Comparison of ENCODE assay signal across 8 cellular contexts in the genomic region with DNA sequence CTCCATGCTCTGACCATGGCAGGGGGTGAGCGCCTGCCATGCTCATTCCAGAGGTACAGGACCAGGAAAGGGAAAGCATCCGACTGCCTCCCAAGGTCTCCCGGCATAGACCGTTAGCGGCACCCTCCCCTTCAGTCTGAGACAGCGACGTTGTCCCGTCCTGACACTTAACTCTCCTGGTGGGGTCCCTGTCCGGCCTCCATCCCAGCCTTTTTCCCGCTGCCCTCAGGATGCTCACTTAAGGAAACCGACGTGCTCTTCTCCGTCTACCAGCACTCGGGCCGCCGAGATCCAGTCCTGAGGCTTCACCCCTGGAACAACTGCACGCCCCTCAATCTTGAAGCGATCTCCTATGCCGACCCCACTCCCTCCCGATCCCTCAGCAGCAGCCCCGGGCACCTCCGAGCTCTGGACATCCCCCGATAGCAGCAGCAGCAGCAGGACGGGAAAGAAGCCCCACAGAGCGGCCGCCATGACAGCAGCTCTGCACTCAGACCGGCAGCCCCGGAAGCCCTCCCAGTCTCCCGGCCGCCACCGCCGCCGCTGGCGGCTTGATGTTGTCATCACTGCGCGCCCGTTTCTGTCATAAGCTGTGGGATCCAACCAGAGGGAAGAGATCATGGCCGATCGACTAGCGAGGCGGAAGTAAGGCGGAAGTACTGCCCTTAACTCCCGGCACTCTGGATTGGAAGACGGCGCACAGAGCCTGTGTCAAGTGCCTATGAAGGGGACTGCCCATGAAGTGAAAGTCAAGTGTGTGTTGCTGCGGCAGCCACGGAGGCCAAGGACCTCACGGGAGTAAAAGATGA. TPM values are rescaled to one million over a fixed set of nuclear protein-coding genes. Genes with fewer than 3 reads are reported as not detected.
DNase-seq lines count a peak whose midpoint lies in the region; ATAC-seq and TF ChIP-seq lines count a peak whose summit lies in the region.

A gene (minus strand): TSS at position 497 of the 809 bp plus-strand sequence. CDS start 23 bp downstream, at position 474.
A gene (plus strand): TSS at position 718 of the 809 bp plus-strand sequence. CDS start 449 bp downstream, outside the sequence.

- peak within 1 kb of the TSS; percentile 88 to 99 (median 92) for H3K4me3 ChIP-seq in BLaER1 treated with 17β-estradiol and CSF1 and Interleukin-3, amounts not matched to agents 10 nM and 100 nM
- peak within 1 kb of the TSS; percentile 90 for H3K4me3 ChIP-seq in colonic mucosa

- H3K9me3 ChIP-seq in BLaER1 treated with 17β-estradiol and CSF1 and Interleukin-3, amounts not matched to agents 10 nM and 100 nM (replicated peaks in 1 of 11) = peaks cover 0 to 20% (median 16%) of the 10 kb centered on the region in 11 experiments; a peak in 16 of 22 replicates
- no peaks in the 10 kb centered on the region for H3K9me3 ChIP-seq in colonic mucosa

- intact Hi-C loops in activated CD4-positive, alpha-beta T cell treated with anti-CD3 and anti-CD28 coated beads, Interleukin-2, amount 10 ng/mL, durations not matched to agents 24 days and 14 days (cut with micrococcal nuclease) = loop anchor here (1.0 to 10.0 kb wide), 9 partner anchors 62 to 899 kb away; a partner anchor contains a TSS
- intact Hi-C loops in colonic mucosa (cut with DNase I) = loop anchor here (2.0 kb wide), 1 partner anchor 123 kb away; a partner anchor contains a TSS

- peaks cover 2% of the 10 kb centered on the region for H3K27me3 Mint-ChIP-seq in activated CD4-positive, alpha-beta T cell treated with anti-CD3 and anti-CD28 coated beads, Interleukin-2, amount 10 ng/mL, durations not matched to agents 24 days and 14 days

- peaks cover 30% of the 10 kb centered on the region for H3K4me1 Mint-ChIP-seq in activated CD4-positive, alpha-beta T cell treated with anti-CD3 and anti-CD28 coated beads, Interleukin-2, amount 10 ng/mL, durations not matched to agents 24 days and 14 days

- peak within 1 kb of the TSS; percentile 77 to 94 (median 86) for H3K27ac ChIP-seq in BLaER1 treated with 17β-estradiol and CSF1 and Interleukin-3, amounts not matched to agents 10 nM and 100 nM
- H3K27ac ChIP-seq in colonic mucosa = peak within 1 kb of the TSS; percentile 82

- H3K9me3 Mint-ChIP-seq in activated CD4-positive, alpha-beta T cell treated with anti-CD3 and anti-CD28 coated beads, Interleukin-2, amount 10 ng/mL, durations not matched to agents 24 days and 14 days = peaks cover 9% of the 10 kb centered on the region

- H3K4me1 ChIP-seq in BLaER1 treated with 17β-estradiol and CSF1 and Interleukin-3, amounts not matched to agents 10 nM and 100 nM = peaks cover 18 to 27% (median 22%) of the 10 kb centered on the region in 10 experiments
- H3K4me1 ChIP-seq in colonic mucosa = peaks cover 12% of the 10 kb centered on the region

- no peak for TF ChIP-seq CTCF in colonic mucosa (IDR thresholded peaks at IDR 0.05)

- H3K9ac ChIP-seq in BLaER1 treated with 17β-estradiol and CSF1 and Interleukin-3, amounts not matched to agents 10 nM and 100 nM = peak within 1 kb of the TSS; percentile 88 to 96 (median 91)
- H3K9ac ChIP-seq in colonic mucosa (ENCODE audit: low read depth in 2 of 2, low read length in 2 of 2) = peak within 1 kb of the TSS; percentile 86 to 88

- DNase-seq in NCI-H526 (lab: John Stamatoyannopoulos, UW) (peak; percentile 97 to 98), colonic mucosa (peak; percentile 99), kidney tubule cell (ENCODE audit: low spot score) (peak; percentile 99)
- DNase-seq in activated CD4-positive, alpha-beta T cell treated with anti-CD3 and anti-CD28 coated beads, Interleukin-2, amount 10 ng/mL, durations not matched to agents 24 days and 14 days = peak; percentile 100
- peak; percentile 93 to 97 for DNase-seq in stimulated activated CD4-positive, alpha-beta T cell treated with anti-CD3 and anti-CD28 coated beads, Interleukin-1b, Interleukin-23, amount 100 ng/mL, for 1 hour (ENCODE audit: low read depth in 2 of 2)

- H4K20me1 ChIP-seq in BLaER1 treated with 17β-estradiol and CSF1 and Interleukin-3, amounts not matched to agents 10 nM and 100 nM = peaks cover 0 to 35% (median 8%) of the 10 kb centered on the region in 11 experiments; a peak in 10 of 22 replicates

- ATAC-seq in GM19328 (IDR thresholded peaks at IDR 0.05; ENCODE audit: unreplicated experiment) = peak; percentile 98
- peak; percentile 94 for ATAC-seq in HG03469 (IDR thresholded peaks at IDR 0.05; ENCODE audit: unreplicated experiment)

- H3K4me3 Mint-ChIP-seq in activated CD4-positive, alpha-beta T cell treated with anti-CD3 and anti-CD28 coated beads, Interleukin-2, amount 10 ng/mL, durations not matched to agents 24 days and 14 days = peak within 1 kb of the TSS; percentile 100

- H3K36me3 Mint-ChIP-seq in activated CD4-positive, alpha-beta T cell treated with anti-CD3 and anti-CD28 coated beads, Interleukin-2, amount 10 ng/mL, durations not matched to agents 24 days and 14 days (ENCODE audit: low read depth) = peaks cover 36% of the 10 kb centered on the region

- no peaks in the 10 kb centered on the region for H3K27me3 ChIP-seq in BLaER1 treated with 17β-estradiol and CSF1 and Interleukin-3, amounts not matched to agents 10 nM and 100 nM
- no peaks in the 10 kb centered on the region for H3K27me3 ChIP-seq in colonic mucosa

- peak within 1 kb of the TSS; percentile 100 for H3K27ac Mint-ChIP-seq in activated CD4-positive, alpha-beta T cell treated with anti-CD3 and anti-CD28 coated beads, Interleukin-2, amount 10 ng/mL, durations not matched to agents 24 days and 14 days

- H3K36me3 ChIP-seq in BLaER1 treated with 17β-estradiol and CSF1 and Interleukin-3, amounts not matched to agents 10 nM and 100 nM = peaks cover 0 to 18% (median 10%) of the 10 kb centered on the region in 11 experiments; a peak in 9 of 22 replicates
- H3K36me3 ChIP-seq in colonic mucosa = no peaks in the 10 kb centered on the region

- H3K4me2 ChIP-seq in BLaER1 treated with 17β-estradiol and CSF1 and Interleukin-3, amounts not matched to agents 10 nM and 100 nM = peak within 1 kb of the TSS; percentile 76 to 92 (median 85)

RNA-seq across cellular contexts. Expression of the first gene that starts in this region (rescaled TPM):
- total RNA-seq in activated CD4-positive, alpha-beta T cell treated with anti-CD3 and anti-CD28 coated beads, Interleukin-2, amount 10 ng/mL, durations not matched to agents 24 days and 14 days = 70.9 and 75.8 TPM in 2 replicates
- total RNA-seq in colonic mucosa = 10 to 100 TPM; 73.1 to 78.6 TPM

RNA-seq across cellular contexts. Expression of the second gene that starts in this region (rescaled TPM):
- 3.7 and 4.0 TPM in 2 replicates for total RNA-seq in activated CD4-positive, alpha-beta T cell treated with anti-CD3 and anti-CD28 coated beads, Interleukin-2, amount 10 ng/mL, durations not matched to agents 24 days and 14 days
- total RNA-seq in colonic mucosa = 1 to 10 TPM in 1 of 2 donors, under 1 TPM in 1; 0.69 to 1.3 TPM

Comparison
In these comparisons a context has a peak if more than half of its experiments do, and no peak if none do; other contexts are left out.
1. Peak in every context shown above with its lines: DNase-seq, ATAC-seq, H3K4me3 ChIP-seq and H3K27ac ChIP-seq.